ENCODE assay signal across 8 cellular contexts in genomic region chr19:48644839-48645651, GRCh38. TPM values are rescaled to one million over a fixed set of nuclear protein-coding genes. Genes with fewer than 3 reads are reported as not detected.
DNase-seq lines count a peak whose midpoint lies in the region; ATAC-seq, FAIRE-seq and TF ChIP-seq lines count a peak whose summit lies in the region.

No MANE protein-coding gene starts in this region.

- peak overlapping the region; percentile 92 for H3K27ac Mint-ChIP-seq in activated B cell treated with CpG ODN at 0.5 μM for 24 hours

- intact Hi-C loops in activated B cell treated with CpG ODN at 0.5 μM for 24 hours (cut with micrococcal nuclease) (no loop called here), kidney (cut with DNase I) (no loop called here)

- H3K9me3 Mint-ChIP-seq in activated B cell treated with CpG ODN at 0.5 μM for 24 hours, result no peaks in the 10 kb centered on the region

- H3K27ac ChIP-seq in caudate nucleus (ENCODE audit: low read depth, low read length) (peak overlapping the region; percentile 95), kidney (ENCODE audit: low read depth in 2 of 2, low read length in 2 of 2) (peak overlapping the region; percentile 87 to 95)

- H3K9ac ChIP-seq in kidney (ENCODE audit: low read length in 2 of 2), result peak overlapping the region in 1 of 2 donors; percentile 82

- H3K36me3 Mint-ChIP-seq in activated B cell treated with CpG ODN at 0.5 μM for 24 hours (ENCODE audit: low read depth), result peaks cover 2% of the 10 kb centered on the region

- peaks cover 52% of the 10 kb centered on the region for H3K4me1 Mint-ChIP-seq in activated B cell treated with CpG ODN at 0.5 μM for 24 hours

- POLR2A ChIA-PET in AG04449 (lab: Yijun Ruan, JAX) (interaction anchor here (0.6 kb wide), 1 partner anchor 121 kb away, joined by 3 read pairs; no protein-coding TSS in a partner anchor), activated B cell treated with CpG ODN at 0.5 μM for 24 hours (lab: Charles Lee) (interaction anchor here (0.5 to 2.7 kb wide), 20 partner anchors 8 to 1821 kb away, joined by 3 to 44 read pairs (median 5); partner anchors contain the start of genes DBP, FTL, HSD17B14 and PPP1R15A)

- peak overlapping the region; percentile 93 for H3K4me3 Mint-ChIP-seq in activated B cell treated with CpG ODN at 0.5 μM for 24 hours

- no peaks in the 10 kb centered on the region for H3K9me3 ChIP-seq in kidney (ENCODE audit: control insufficient read depth in 1 of 2, low read length in 2 of 2)

- no peak for DNase-seq in AG04449 (ENCODE audit: low read depth, low spot score)
- DNase-seq in NCI-H2196 (lab: John Stamatoyannopoulos, UW; ENCODE audit: unreplicated experiment), result peak; percentile 75
- DNase-seq in activated B cell treated with CpG ODN at 0.5 μM for 24 hours, result peak; percentile 52
- peak in 59 of 61 donors; percentile 41 to 92 (median 74) for DNase-seq in caudate nucleus (lab: John Stamatoyannopoulos, UW)
- DNase-seq in kidney, result peak; percentile 89
- peak; percentile 68 for DNase-seq in stimulated activated CD4-positive, alpha-beta T cell treated with anti-CD3 and anti-CD28 coated beads, Interleukin-12 subunit alpha, Interleukin-12 subunit beta, amount 100 ng/mL, for 4 hours
- DNase-seq in HTR-8/SVneo (ENCODE audit: insufficient read length, low spot score), result no peak

- H3K36me3 ChIP-seq in kidney (ENCODE audit: control insufficient read depth in 1 of 2, insufficient read depth in 2 of 2, low read length in 2 of 2), result no peaks in the 10 kb centered on the region

- no peaks in the 10 kb centered on the region for H3K27me3 Mint-ChIP-seq in activated B cell treated with CpG ODN at 0.5 μM for 24 hours

- ATAC-seq in GM21423 (IDR thresholded peaks at IDR 0.05; ENCODE audit: unreplicated experiment) (peak; percentile 48), activated B cell treated with CpG ODN at 0.5 μM for 24 hours (ENCODE audit: low read depth) (peak; percentile 61)

- peaks cover 0 to 7% of the 10 kb centered on the region in 2 donors for H3K4me1 ChIP-seq in kidney (ENCODE audit: control insufficient read depth in 1 of 2, insufficient read depth in 1 of 2, low read depth in 1 of 2, low read length in 2 of 2)

- CTCF ChIA-PET in AG04449 (lab: Yijun Ruan, JAX), result interaction anchor here (0.7 to 3.1 kb wide), 19 partner anchors 8 to 327 kb away, joined by 3 to 40 read pairs (median 5); partner anchors contain the start of genes DBP, HSD17B14 and NTN5
- CTCF ChIA-PET in activated B cell treated with CpG ODN at 0.5 μM for 24 hours (lab: Charles Lee), result interaction anchor here (1.0 to 2.4 kb wide), 11 partner anchors 8 to 469 kb away, joined by 3 to 15 read pairs (median 6); partner anchors contain the start of genes DBP, HSD17B14, LIN7B and RPL18

- H3K4me3 ChIP-seq in AG04449 (ENCODE audit: low read depth, low read length), result peak overlapping the region; percentile 57
- peak overlapping the region; percentile 52 to 70 for H3K4me3 ChIP-seq in kidney (ENCODE audit: low read length in 2 of 2)

- no peak for FAIRE-seq in kidney (lab: Jason Lieb, UNC)
- FAIRE-seq in HTR-8/SVneo (lab: Jason Lieb, UNC), result no peak

- TF ChIP-seq CTCF in AG04449 (IDR thresholded peaks at IDR 0.05; ENCODE audit: insufficient read depth, low read length, missing control alignments) (no peak), activated B cell treated with CpG ODN at 0.5 μM for 24 hours (IDR thresholded peaks at IDR 0.05) (no peak), kidney (IDR thresholded peaks at IDR 0.05; ENCODE audit: borderline replicate concordance, extremely low read depth, insufficient read depth) (no peak)

RNA-seq across cellular contexts. Expression of gene CA11, which starts 0.9 kb away (rescaled TPM):
- total RNA-seq in activated B cell treated with CpG ODN at 0.5 μM for 24 hours (9.5 and 10.3 TPM in 2 replicates), kidney (11.6 TPM)
- 42.3 TPM for polyA plus RNA-seq in kidney (ENCODE audit: insufficient read depth, low read depth, low replicate concordance)

RNA-seq across cellular contexts. Expression of gene DBP, which starts 7.9 kb away (rescaled TPM):
- total RNA-seq in activated B cell treated with CpG ODN at 0.5 μM for 24 hours (8.7 and 9.2 TPM in 2 replicates), kidney (14.5 TPM)
- 20.4 TPM for polyA plus RNA-seq in kidney (ENCODE audit: insufficient read depth, low read depth, low replicate concordance)

RNA-seq across cellular contexts. Expression of gene SPHK2, which starts 25.7 kb away (rescaled TPM):
- total RNA-seq in activated B cell treated with CpG ODN at 0.5 μM for 24 hours (38.2 and 48.5 TPM in 2 replicates), kidney (23.3 TPM)
- 37.2 TPM for polyA plus RNA-seq in kidney (ENCODE audit: insufficient read depth, low read depth, low replicate concordance)

RNA-seq across cellular contexts. Expression of gene RPL18, which starts 26.1 kb away (rescaled TPM):
- total RNA-seq in activated B cell treated with CpG ODN at 0.5 μM for 24 hours (2,427 and 2,762 TPM in 2 replicates), kidney (986 TPM)
- polyA plus RNA-seq in kidney (ENCODE audit: insufficient read depth, low read depth, low replicate concordance), result 1,596 TPM

RNA-seq across cellular contexts. Expression of gene NTN5, which starts 27.8 kb away (rescaled TPM):
- 0.54 and 0.71 TPM in 2 replicates for total RNA-seq in activated B cell treated with CpG ODN at 0.5 μM for 24 hours
- total RNA-seq in kidney, result 0.85 TPM
- polyA plus RNA-seq in kidney (ENCODE audit: insufficient read depth, low read depth, low replicate concordance), result 0.52 TPM

Comparison
In these comparisons a context has a peak if more than half of its experiments do, and no peak if none do; other contexts are left out.
1. DNase-seq: peak in NCI-H2196 (single experiment), activated B cell treated with CpG ODN at 0.5 μM for 24 hours (single experiment), caudate nucleus (59 of 61), kidney (single experiment) and stimulated activated CD4-positive, alpha-beta T cell treated with anti-CD3 and anti-CD28 coated beads, Interleukin-12 subunit alpha, Interleukin-12 subunit beta, amount 100 ng/mL, for 4 hours (single experiment); none in AG04449 (single experiment) and HTR-8/SVneo (single experiment).